In genomic region chr15:91950054-91950453, GRCh38 we compare ENCODE assay signal across 26 cellular contexts.
A peak's percentile ranks its signal among the peaks of the same experiment; 100 is the strongest.
DNase-seq lines count a peak whose midpoint lies in the region; ATAC-seq, FAIRE-seq and TF ChIP-seq lines count a peak whose summit lies in the region.
"Had no signal": no experiment of that assay in that cellular context is flagged by ENCODE, and none has a peak within 500 bp of the region (broad histone marks: within the 10 kb centered on the region; RNA-seq: fewer than 3 reads in every experiment).

No MANE protein-coding gene starts in this region.

- H3K27me3 ChIP-seq in BLaER1 treated with 17β-estradiol and CSF1 and Interleukin-3, amounts not matched to agents 10 nM and 100 nM: no peaks in the 10 kb centered on the region
- H3K27me3 ChIP-seq in IMR-90 (ENCODE audit: control insufficient read depth, insufficient read depth, low read length) (no peaks in the 10 kb centered on the region), mesendoderm (ENCODE audit: insufficient read depth, low read length, poor library complexity) (no peaks in the 10 kb centered on the region)
- H3K27me3 ChIP-seq: adrenal gland, BE2C had no signal

- peak overlapping the region in 4 of 11 experiments; percentile 8 to 54 (median 31); a peak in 5 of 22 replicates for H3K27ac ChIP-seq in BLaER1 treated with 17β-estradiol and CSF1 and Interleukin-3, amounts not matched to agents 10 nM and 100 nM
- H3K27ac ChIP-seq in IMR-90 (ENCODE audit: insufficient read depth, low read length): peak overlapping the region; percentile 52; the same call in 1 of the 2 replicates
- no peak overlapping the region for H3K27ac ChIP-seq in mesendoderm (ENCODE audit: low read depth, low read length)
- H3K27ac ChIP-seq: adrenal gland, thoracic aorta had no signal

- DNase-seq in IMR-90: no peak
- DNase-seq in mesendoderm: peak; percentile 76
- DNase-seq in COLO829 (ENCODE audit: low spot score): no peak
- no peak for DNase-seq in GM19239 (ENCODE audit: insufficient read length, low spot score)
- no peak for DNase-seq in AG08396 (ENCODE audit: low spot score)
- DNase-seq: activated CD4-positive, alpha-beta T cell treated with anti-CD3 and anti-CD28 coated beads for 36 hours; activated naive CD4-positive, alpha-beta T cell; activated T-cell treated with anti-CD3 and anti-CD28 coated beads, Interleukin-2, amount 50 U/mL, for 1 hour; adrenal gland; BE2C; KG1; left cardiac atrium; NCI-H1436 treated with DMSO at 0.1 percent for 48 hours; SK-N-SH; stimulated activated CD4-positive, alpha-beta T cell treated with anti-CD3 and anti-CD28 coated beads, Interleukin-15, amount 100 ng/mL, for 24 hours; stimulated activated naive CD8-positive, alpha-beta T cell treated with anti-CD3 and anti-CD28 coated beads, Interleukin-15, Interleukin-2, amounts not matched to agents 100 U/mL and 50 U/mL, for 24 hours had no signal

- H4K20me1 ChIP-seq in BLaER1 treated with 17β-estradiol and CSF1 and Interleukin-3, amounts not matched to agents 10 nM and 100 nM: peaks cover 0 to 13% (median 0%) of the 10 kb centered on the region in 11 experiments; a peak in 2 of 22 replicates
- H4K20me1 ChIP-seq in IMR-90 (ENCODE audit: insufficient read depth, low read length): no peaks in the 10 kb centered on the region

- no peak overlapping the region for H3K14ac ChIP-seq in IMR-90 (replicated peaks; ENCODE audit: low read depth, low read length)

- WGBS in IMR-90 (ENCODE audit: extremely low coverage in 2 of 2, insufficient read length in 1 of 2), 2 experiments: 10% methylated on average over 1 of the region's 4 CpGs; no CpG with 5 or more reads in 1 of the 2 experiments
- no CpG with 5 or more reads among the region's 4 CpGs for WGBS in mesendoderm (ENCODE audit: extremely low coverage, insufficient coverage, low lambda C conversion rate)

- intact Hi-C loops in IMR-90 (cut with micrococcal nuclease): no loop called here
- intact Hi-C loops in dendritic cell treated with granulocyte-macrophage colony-stimulating factor and Interleukin-4, amounts not matched to agents 40 ng/mL and 50 ng/mL, for 4 days (cut with micrococcal nuclease): no loop called here

- no peaks in the 10 kb centered on the region for H3K27me3 Mint-ChIP-seq in dendritic cell treated with granulocyte-macrophage colony-stimulating factor and Interleukin-4, amounts not matched to agents 40 ng/mL and 50 ng/mL, for 4 days
- H3K27me3 Mint-ChIP-seq: activated CD4-positive, alpha-beta T cell treated with anti-CD3 and anti-CD28 coated beads for 36 hours; brain; progenitor cell of endocrine pancreas had no signal

- H2BK15ac ChIP-seq in IMR-90 (ENCODE audit: low read depth, low read length) (no peak overlapping the region), mesendoderm (replicated peaks; ENCODE audit: low read depth) (no peak overlapping the region)

- peaks cover 94% of the 10 kb centered on the region for H3K4me1 Mint-ChIP-seq in dendritic cell treated with granulocyte-macrophage colony-stimulating factor and Interleukin-4, amounts not matched to agents 40 ng/mL and 50 ng/mL, for 4 days (ENCODE audit: low read depth)

- CTCF ChIA-PET in IMR-90 (lab: Yijun Ruan, JAX): interaction anchor here (0.6 kb wide), 1 partner anchor 29 kb away, joined by 3 read pairs; no protein-coding TSS in a partner anchor

- H3K23ac ChIP-seq in IMR-90 (ENCODE audit: low read depth, low read length) (no peak overlapping the region), mesendoderm (ENCODE audit: low read length) (no peak overlapping the region)

- TF ChIP-seq POLR2A in IMR-90 (IDR thresholded peaks at IDR 0.05; ENCODE audit: low read depth, low read length): no peak

- no peaks in the 10 kb centered on the region for H3K79me2 ChIP-seq in mesendoderm (ENCODE audit: control insufficient read depth, insufficient read depth, low read length)

- no peak overlapping the region; a peak in 1 of 22 replicates for H3K9ac ChIP-seq in BLaER1 treated with 17β-estradiol and CSF1 and Interleukin-3, amounts not matched to agents 10 nM and 100 nM
- H3K9ac ChIP-seq in IMR-90 (ENCODE audit: low read depth, low read length): no peak overlapping the region
- no peak overlapping the region for H3K9ac ChIP-seq in mesendoderm (ENCODE audit: low read length)
- H3K9ac ChIP-seq: SK-N-SH had no signal

- POLR2A ChIA-PET in IMR-90 (lab: Charles Lee; ENCODE audit: unreplicated experiment): no interaction called here

- H3K4me3 ChIP-seq in BLaER1 treated with 17β-estradiol and CSF1 and Interleukin-3, amounts not matched to agents 10 nM and 100 nM: no peak overlapping the region
- H3K4me3 ChIP-seq in IMR-90 (ENCODE audit: insufficient read depth, low read depth, low read length) (no peak overlapping the region), mesendoderm (ENCODE audit: low read length) (no peak overlapping the region)
- H3K4me3 ChIP-seq: adrenal gland, thoracic aorta had no signal

- BruUV-seq in IMR-90 (replicated peaks; lab: Mats Ljungman, UMichigan): no TSS peak

- H2BK5ac ChIP-seq in IMR-90 (ENCODE audit: low read depth, low read length, poor library complexity, severe bottlenecking) (no peak overlapping the region), mesendoderm (ENCODE audit: low read length) (no peak overlapping the region)

- 0 out of 22 replicates have a peak, but pooled peaks cover 0 to 3% (median 0%) of the 10 kb centered on the region in 11 experiments for H3K9me3 ChIP-seq in BLaER1 treated with 17β-estradiol and CSF1 and Interleukin-3, amounts not matched to agents 10 nM and 100 nM (replicated peaks in 1 of 11)
- H3K9me3 ChIP-seq in IMR-90 (ENCODE audit: control insufficient read depth, insufficient read depth, low read length): no peaks in the 10 kb centered on the region
- H3K9me3 ChIP-seq: adrenal gland, BE2C, SK-N-SH, thoracic aorta had no signal

- H3K4me3 Mint-ChIP-seq in dendritic cell treated with granulocyte-macrophage colony-stimulating factor and Interleukin-4, amounts not matched to agents 40 ng/mL and 50 ng/mL, for 4 days: no peak overlapping the region
- H3K4me3 Mint-ChIP-seq: activated CD4-positive, alpha-beta T cell treated with anti-CD3 and anti-CD28 coated beads for 36 hours; brain; neural crest cell; T-helper 1 cell treated with Interleukin-12 subunit alpha and Interleukin-12 subunit beta and Interleukin-4 antibody, amounts not matched to agents 30 μg/mL and 1 μg/mL, for 36 hours had no signal

- H3K18ac ChIP-seq in IMR-90 (ENCODE audit: low read depth, low read length) (no peak overlapping the region; the same call in 1 of the 2 replicates), mesendoderm (ENCODE audit: low read length) (peak overlapping the region; percentile 2)

- H3K4me2 ChIP-seq in BLaER1 treated with 17β-estradiol and CSF1 and Interleukin-3, amounts not matched to agents 10 nM and 100 nM: peak overlapping the region; percentile 8 to 97 (median 40); a peak in 17 of 22 replicates
- H3K4me2 ChIP-seq in IMR-90 (ENCODE audit: low read depth, low read length) (no peak overlapping the region; the same call in 1 of the 2 replicates), mesendoderm (ENCODE audit: low read length) (no peak overlapping the region)
- H3K4me2 ChIP-seq: SK-N-SH had no signal

- peaks cover 8% of the 10 kb centered on the region for H3K9me3 Mint-ChIP-seq in dendritic cell treated with granulocyte-macrophage colony-stimulating factor and Interleukin-4, amounts not matched to agents 40 ng/mL and 50 ng/mL, for 4 days
- H3K9me3 Mint-ChIP-seq: brain; neural crest cell; T-helper 1 cell treated with Interleukin-12 subunit alpha and Interleukin-12 subunit beta and Interleukin-4 antibody, amounts not matched to agents 30 μg/mL and 1 μg/mL, for 36 hours had no signal

- H3K4ac ChIP-seq in IMR-90 (ENCODE audit: low read depth, low read length): no peak overlapping the region
- H3K4ac ChIP-seq in mesendoderm (ENCODE audit: low read depth, low read length): no peak overlapping the region

- peak overlapping the region; percentile 4; the same call in 1 of the 2 replicates for H4K5ac ChIP-seq in IMR-90 (ENCODE audit: low read depth, low read length)
- H4K5ac ChIP-seq in mesendoderm (ENCODE audit: low read length): no peak overlapping the region

- H2AK9ac ChIP-seq in IMR-90 (replicated peaks; ENCODE audit: low read depth, low read length, poor library complexity): no peak overlapping the region

- no peak overlapping the region for H4K8ac ChIP-seq in IMR-90 (ENCODE audit: low read depth in 2 of 2, low read length in 2 of 2)
- H4K8ac ChIP-seq in mesendoderm (ENCODE audit: low read depth, low read length): no peak overlapping the region

- H3K9me1 ChIP-seq in IMR-90 (ENCODE audit: insufficient read depth, low read length): peaks cover 6% of the 10 kb centered on the region; the same call in 1 of the 2 replicates

- peaks cover 3% of the 10 kb centered on the region for H3K36me3 Mint-ChIP-seq in dendritic cell treated with granulocyte-macrophage colony-stimulating factor and Interleukin-4, amounts not matched to agents 40 ng/mL and 50 ng/mL, for 4 days (ENCODE audit: low read depth)
- H3K36me3 Mint-ChIP-seq: brain had no signal

- H2BK20ac ChIP-seq in IMR-90 (ENCODE audit: low read depth, low read length): no peak overlapping the region

- H3K27ac Mint-ChIP-seq in dendritic cell treated with granulocyte-macrophage colony-stimulating factor and Interleukin-4, amounts not matched to agents 40 ng/mL and 50 ng/mL, for 4 days: peak overlapping the region; percentile 38
- H3K27ac Mint-ChIP-seq: activated CD4-positive, alpha-beta T cell treated with anti-CD3 and anti-CD28 coated beads for 36 hours; brain; progenitor cell of endocrine pancreas; T-helper 1 cell treated with Interleukin-12 subunit alpha and Interleukin-12 subunit beta and Interleukin-4 antibody, amounts not matched to agents 30 μg/mL and 1 μg/mL, for 36 hours had no signal

- H2AK5ac ChIP-seq in IMR-90 (ENCODE audit: low read depth, low read length) (no peak overlapping the region), mesendoderm (ENCODE audit: low read length) (no peak overlapping the region)

- H3K36me3 ChIP-seq in BLaER1 treated with 17β-estradiol and CSF1 and Interleukin-3, amounts not matched to agents 10 nM and 100 nM: no peaks in the 10 kb centered on the region
- no peaks in the 10 kb centered on the region for H3K36me3 ChIP-seq in IMR-90 (ENCODE audit: control insufficient read depth, insufficient read depth, low read length)
- no peaks in the 10 kb centered on the region for H3K36me3 ChIP-seq in mesendoderm (ENCODE audit: control insufficient read depth, insufficient read depth, low read length)
- H3K36me3 ChIP-seq: adrenal gland, BE2C, thoracic aorta had no signal

- H4K91ac ChIP-seq in IMR-90 (ENCODE audit: insufficient read depth, low read depth, low read length): no peak overlapping the region

- FAIRE-seq in GM19239 (lab: Jason Lieb, UNC): no peak
- FAIRE-seq: GM18507 had no signal

- no peak for TF ChIP-seq RAD21 in IMR-90 (IDR thresholded peaks at IDR 0.05; ENCODE audit: low read length)

- TF ChIP-seq CTCF in IMR-90 (conservative IDR thresholded peaks at IDR 0.05; ENCODE audit: low read depth, low read length): no peak

- no peak overlapping the region for H2AFZ ChIP-seq in IMR-90 (replicated peaks; ENCODE audit: low read length, poor library complexity)

- H2BK120ac ChIP-seq in IMR-90 (ENCODE audit: low read depth, low read length): no peak overlapping the region
- no peak overlapping the region for H2BK120ac ChIP-seq in mesendoderm (ENCODE audit: low read depth, low read length)

- ATAC-seq in IMR-90 (ENCODE audit: low read depth): no peak
- ATAC-seq in activated CD4-positive, CD25-positive, alpha-beta regulatory T cell treated with anti-CD3 and anti-CD28 coated beads, Interleukin-2, amount 50 U/mL, for 24 hours: no peak
- ATAC-seq: activated CD4-positive, alpha-beta T cell treated with anti-CD3 and anti-CD28 coated beads for 36 hours; HCT116; left cardiac atrium; stimulated activated naive CD8-positive, alpha-beta T cell treated with anti-CD3 and anti-CD28 coated beads, Interleukin-15, Interleukin-2, amounts not matched to agents 100 U/mL and 50 U/mL, for 24 hours had no signal

- H3K4me1 ChIP-seq in BLaER1 treated with 17β-estradiol and CSF1 and Interleukin-3, amounts not matched to agents 10 nM and 100 nM: peaks cover 15 to 100% (median 65%) of the 10 kb centered on the region in 10 experiments
- H3K4me1 ChIP-seq in IMR-90 (ENCODE audit: control insufficient read depth, insufficient read depth, low read length) (peaks cover 10% of the 10 kb centered on the region; the same call in 1 of the 2 replicates), mesendoderm (ENCODE audit: control insufficient read depth, low read depth, low read length) (peaks cover 17% of the 10 kb centered on the region)

- dilution Hi-C loops in IMR-90 (cut with HindIII; ENCODE audit: low sequenced_read_pairs, unreplicated experiment): no loop called here

- peaks cover 0 to 15% of the 10 kb centered on the region in 2 experiments; a peak in 1 of 4 replicates for H3K79me1 ChIP-seq in IMR-90 (ENCODE audit: low read depth in 1 of 2, low read length in 2 of 2)
- no peaks in the 10 kb centered on the region for H3K79me1 ChIP-seq in mesendoderm (ENCODE audit: low read length)

- in situ Hi-C loops in IMR-90 (cut with MboI; ENCODE audit: low sequenced_read_pairs): no loop called here

- H3K56ac ChIP-seq in IMR-90 (ENCODE audit: extremely low read depth, insufficient read depth, low read length) (no peak overlapping the region), mesendoderm (ENCODE audit: low read length) (peak overlapping the region; percentile 62)

Comparison
In these comparisons a context has a peak if more than half of its experiments do, and no peak if none do; other contexts are left out.
1. H3K4me2 ChIP-seq: peak in BLaER1 treated with 17β-estradiol and CSF1 and Interleukin-3, amounts not matched to agents 10 nM and 100 nM (11 of 11); none in IMR-90 (single experiment) and mesendoderm (single experiment).